1 cellular context compared by ENCODE assay signal in the genomic region with DNA sequence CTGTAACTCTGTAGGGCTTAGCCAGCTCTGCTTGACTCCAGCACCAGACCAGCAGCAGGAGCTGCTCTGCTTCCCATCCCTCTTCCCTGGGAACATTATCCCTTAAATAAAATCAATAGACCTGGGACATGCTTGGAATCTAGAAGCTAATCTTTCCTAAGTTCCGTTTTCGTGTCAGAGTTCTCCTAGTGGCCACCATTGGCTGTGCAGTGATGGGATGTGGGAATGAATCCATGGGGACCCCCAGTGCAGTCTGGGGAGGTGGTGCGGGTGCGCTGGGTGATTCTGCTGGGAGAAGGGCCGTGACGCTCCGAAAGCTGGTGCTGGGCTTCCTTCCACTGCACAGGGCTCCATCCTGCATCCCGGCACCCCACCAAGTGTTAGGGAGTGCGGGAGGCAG.
TF ChIP-seq lines count a peak whose summit lies in the region.

No MANE protein-coding gene starts in this region.

TF ChIP-seq in GM23338, 12 proteins besides CTCF, POLR2A, EP300 and RAD21 (continued from another document):
- TF ChIP-seq ZNF462 (CRISPR knock-in tag; IDR thresholded peaks at IDR 0.05): no peak
